ENCODE assay signal across 12 cellular contexts in genomic region chr1:29569971-29570634, GRCh38.
DNase-seq lines count a peak whose midpoint lies in the region; ATAC-seq, FAIRE-seq and TF ChIP-seq lines count a peak whose summit lies in the region.
"Had no signal": no experiment of that assay in that cellular context is flagged by ENCODE, and none has a peak within 500 bp of the region (broad histone marks: within the 10 kb centered on the region; RNA-seq: fewer than 3 reads in every experiment).

No MANE protein-coding gene starts in this region.

- no peak for TF ChIP-seq CTCF in A549 (IDR thresholded peaks at IDR 0.05)
- TF ChIP-seq CTCF in HCT116 (IDR thresholded peaks at IDR 0.05 in 2 of 3, conservative IDR thresholded peaks at IDR 0.05 in 1 of 3; ENCODE audit: borderline replicate concordance in 1 of 3, insufficient read depth in 1 of 3, low read depth in 2 of 3, low read length in 2 of 3) = no peak
- TF ChIP-seq CTCF in astrocyte of the cerebellum (IDR thresholded peaks at IDR 0.05; ENCODE audit: low read depth, low read length, missing control alignments) = no peak
- TF ChIP-seq CTCF in keratinocyte (optimal IDR thresholded peaks at IDR 0.05 in 1 of 3, IDR thresholded peaks at IDR 0.05 in 1 of 3, conservative IDR thresholded peaks at IDR 0.05 in 1 of 3; ENCODE audit: extremely low read depth in 1 of 3, insufficient read depth in 2 of 3, low read length in 3 of 3) = no peak

- TF ChIP-seq POLR2A in A549 (IDR thresholded peaks at IDR 0.05; ENCODE audit: low read length) (no peak), HCT116 (IDR thresholded peaks at IDR 0.05; ENCODE audit: borderline replicate concordance, extremely low read depth, insufficient read depth, insufficient read length) (no peak)

- FAIRE-seq in A549 (lab: Jason Lieb, UNC) = no peak
- peak; percentile 90 for FAIRE-seq in keratinocyte (lab: Jason Lieb, UNC)

- dilution Hi-C loops in keratinocyte (cut with MboI; ENCODE audit: extremely low pct_ligation_motif_present, low sequenced_read_pairs) = no loop called here

- POLR2A ChIA-PET in A549 (lab: Yijun Ruan, JAX) (no interaction called here), HCT116 (lab: Charles Lee) (no interaction called here)
- POLR2A ChIA-PET in activated CD4-positive, alpha-beta T cell treated with anti-CD3 and anti-CD28 coated beads, Interleukin-2, amount 10 ng/mL, durations not matched to agents 7 days and 5 days (lab: Charles Lee) = no interaction called here

- H3K36me3 ChIP-seq in HCT116 (ENCODE audit: control insufficient read depth in 1 of 2, insufficient read depth in 2 of 2, low read length in 2 of 2) (no peaks in the 10 kb centered on the region), keratinocyte (ENCODE audit: control insufficient read depth in 2 of 2, extremely low read depth in 1 of 2, insufficient read depth in 2 of 2, low read length in 2 of 2) (no peaks in the 10 kb centered on the region)
- H3K36me3 ChIP-seq: ascending aorta, BLaER1 had no signal

- no peaks in the 10 kb centered on the region for H4K20me1 ChIP-seq in HCT116 (ENCODE audit: insufficient read depth)
- H4K20me1 ChIP-seq in keratinocyte (ENCODE audit: control insufficient read depth, extremely low read depth, insufficient read depth, low read length) = no peaks in the 10 kb centered on the region
- H4K20me1 ChIP-seq: BLaER1 had no signal

- no peak overlapping the region for H3K4me2 ChIP-seq in A549
- H3K4me2 ChIP-seq in HCT116 (ENCODE audit: low read length) = peak overlapping the region; percentile 74
- H3K4me2 ChIP-seq in keratinocyte (ENCODE audit: control insufficient read depth, extremely low read depth, insufficient read depth, low read depth, low read length) = peak overlapping the region; percentile 28
- H3K4me2 ChIP-seq: BLaER1 had no signal

- H3K27ac Mint-ChIP-seq in activated CD8-positive, alpha-beta memory T cell treated with anti-CD3 and anti-CD28 coated beads, Interleukin-2, amount 10 ng/mL, durations not matched to agents 7 days and 5 days = no peak overlapping the region
- no peak overlapping the region for H3K27ac Mint-ChIP-seq in activated CD4-positive, alpha-beta T cell treated with anti-CD3 and anti-CD28 coated beads, Interleukin-2, amount 10 ng/mL, durations not matched to agents 7 days and 5 days
- H3K27ac Mint-ChIP-seq: T-helper 17 cell had no signal

- no peak for TF ChIP-seq RAD21 in A549 (conservative IDR thresholded peaks at IDR 0.05 in 1 of 2, IDR thresholded peaks at IDR 0.05 in 1 of 2)
- peak; percentile 46 for TF ChIP-seq RAD21 in HCT116 (IDR thresholded peaks at IDR 0.05; ENCODE audit: low read depth)

- H3K9ac ChIP-seq in HCT116 (ENCODE audit: low read length) (0 out of 2 replicates have a peak overlapping the region, but pooled peaks have one; percentile 20), keratinocyte (ENCODE audit: control insufficient read depth, extremely low read depth, insufficient read depth, low read length) (no peak overlapping the region)
- H3K9ac ChIP-seq: BLaER1 had no signal

- H3K27me3 Mint-ChIP-seq in activated CD8-positive, alpha-beta memory T cell treated with anti-CD3 and anti-CD28 coated beads, Interleukin-2, amount 10 ng/mL, durations not matched to agents 7 days and 5 days = no peaks in the 10 kb centered on the region
- H3K27me3 Mint-ChIP-seq in activated CD4-positive, alpha-beta T cell treated with anti-CD3 and anti-CD28 coated beads, Interleukin-2, amount 10 ng/mL, durations not matched to agents 7 days and 5 days = no peaks in the 10 kb centered on the region

- BruUV-seq in HCT116 (replicated peaks; lab: Mats Ljungman, UMichigan) = no TSS peak

- peaks cover 3% of the 10 kb centered on the region for H3K9me1 ChIP-seq in keratinocyte (ENCODE audit: control insufficient read depth, extremely low read depth, insufficient read depth, low read length)

- H2AFZ ChIP-seq in HCT116 (ENCODE audit: low read depth, low read length, poor library complexity, severe bottlenecking) (no peak overlapping the region), keratinocyte (ENCODE audit: control insufficient read depth, low read length) (no peak overlapping the region)

- peaks cover 4% of the 10 kb centered on the region for H3K9me3 Mint-ChIP-seq in activated CD8-positive, alpha-beta memory T cell treated with anti-CD3 and anti-CD28 coated beads, Interleukin-2, amount 10 ng/mL, durations not matched to agents 7 days and 5 days (ENCODE audit: low read depth)
- peaks cover 22% of the 10 kb centered on the region for H3K9me3 Mint-ChIP-seq in activated CD4-positive, alpha-beta T cell treated with anti-CD3 and anti-CD28 coated beads, Interleukin-2, amount 10 ng/mL, durations not matched to agents 7 days and 5 days

- H3K27ac ChIP-seq in A549 = no peak overlapping the region
- H3K27ac ChIP-seq in HCT116 (ENCODE audit: low read depth, low read length) = peak overlapping the region; percentile 31; the same call in 1 of the 2 replicates
- peak overlapping the region; percentile 51 for H3K27ac ChIP-seq in keratinocyte (ENCODE audit: control insufficient read depth, insufficient read depth, low read length)
- H3K27ac ChIP-seq: ascending aorta, BLaER1 had no signal

- no peak for TF ChIP-seq EP300 in A549 (IDR thresholded peaks at IDR 0.05)

- H3K27me3 ChIP-seq in HCT116 (ENCODE audit: insufficient read depth, low read length) (no peaks in the 10 kb centered on the region), keratinocyte (ENCODE audit: control insufficient read depth, extremely low read depth, insufficient read depth, low read length) (no peaks in the 10 kb centered on the region)
- H3K27me3 ChIP-seq: ascending aorta, BLaER1 had no signal

- CTCF ChIA-PET in A549 (lab: Yijun Ruan, JAX) (no interaction called here), HCT116 (lab: Charles Lee) (no interaction called here)
- CTCF ChIA-PET in activated CD8-positive, alpha-beta memory T cell treated with anti-CD3 and anti-CD28 coated beads, Interleukin-2, amount 10 ng/mL, durations not matched to agents 7 days and 5 days (lab: Charles Lee) = no interaction called here
- CTCF ChIA-PET in activated CD4-positive, alpha-beta T cell treated with anti-CD3 and anti-CD28 coated beads, Interleukin-2, amount 10 ng/mL, durations not matched to agents 7 days and 5 days (lab: Charles Lee) = no interaction called here

- ATAC-seq in A549 (peak; percentile 33 to 62; a peak in 4 of 6 replicates), HCT116 (peak; percentile 97)
- ATAC-seq in activated CD8-positive, alpha-beta memory T cell treated with anti-CD3 and anti-CD28 coated beads, Interleukin-2, amount 10 ng/mL, durations not matched to agents 7 days and 5 days = no peak
- ATAC-seq: T-helper 17 cell had no signal

- no peaks in the 10 kb centered on the region for H3K36me3 Mint-ChIP-seq in activated CD8-positive, alpha-beta memory T cell treated with anti-CD3 and anti-CD28 coated beads, Interleukin-2, amount 10 ng/mL, durations not matched to agents 7 days and 5 days
- no peaks in the 10 kb centered on the region for H3K36me3 Mint-ChIP-seq in activated CD4-positive, alpha-beta T cell treated with anti-CD3 and anti-CD28 coated beads, Interleukin-2, amount 10 ng/mL, durations not matched to agents 7 days and 5 days (ENCODE audit: low read depth)

- H3K4me1 ChIP-seq in A549 (0 out of 3 replicates have a peak, but pooled peaks cover 3% of the 10 kb centered on the region), HCT116 (ENCODE audit: control insufficient read depth in 1 of 2, insufficient read depth in 2 of 2, low read length in 2 of 2) (peaks cover 19 to 31% of the 10 kb centered on the region in 2 experiments; a peak in 3 of 4 replicates), keratinocyte (ENCODE audit: control insufficient read depth, extremely low read depth, insufficient read depth, low read length) (peaks cover 28% of the 10 kb centered on the region)
- H3K4me1 ChIP-seq: ascending aorta, BLaER1 had no signal

- no peak overlapping the region for H3K4me3 Mint-ChIP-seq in activated CD8-positive, alpha-beta memory T cell treated with anti-CD3 and anti-CD28 coated beads, Interleukin-2, amount 10 ng/mL, durations not matched to agents 7 days and 5 days
- H3K4me3 Mint-ChIP-seq in activated CD4-positive, alpha-beta T cell treated with anti-CD3 and anti-CD28 coated beads, Interleukin-2, amount 10 ng/mL, durations not matched to agents 7 days and 5 days = no peak overlapping the region
- H3K4me3 Mint-ChIP-seq: T-helper 17 cell had no signal

- RAD21 ChIA-PET in HCT116 (lab: Charles Lee; ENCODE audit: low non-redundant PET in 1 of 2, low total read pairs in 2 of 2, uncharacterized antibody in 2 of 2, unreplicated experiment in 2 of 2) = no interaction called here

- in situ Hi-C loops in astrocyte of the cerebellum (cut with HindIII; ENCODE audit: low sequenced_read_pairs) = no loop called here

- H3K4me3 ChIP-seq in A549 (no peak overlapping the region), HCT116 (replicated peaks in 1 of 2; ENCODE audit: low read depth in 1 of 2, low read length in 2 of 2) (peak overlapping the region in 1 of 2 experiments; percentile 36; a peak in 3 of 4 replicates), astrocyte of the cerebellum (ENCODE audit: low read depth, low read length) (no peak overlapping the region), keratinocyte (ENCODE audit: control insufficient read depth in 2 of 3, extremely low read depth in 1 of 3, insufficient read depth in 2 of 3, low read depth in 1 of 3, low read length in 3 of 3) (no peak overlapping the region)
- H3K4me3 ChIP-seq: ascending aorta, BLaER1 had no signal

- no peaks in the 10 kb centered on the region for H3K4me1 Mint-ChIP-seq in activated CD8-positive, alpha-beta memory T cell treated with anti-CD3 and anti-CD28 coated beads, Interleukin-2, amount 10 ng/mL, durations not matched to agents 7 days and 5 days
- no peaks in the 10 kb centered on the region for H3K4me1 Mint-ChIP-seq in activated CD4-positive, alpha-beta T cell treated with anti-CD3 and anti-CD28 coated beads, Interleukin-2, amount 10 ng/mL, durations not matched to agents 7 days and 5 days
- H3K4me1 Mint-ChIP-seq: T-helper 17 cell had no signal

- intact Hi-C loops in HCT116 (cut with micrococcal nuclease) = no loop called here

- no peaks in the 10 kb centered on the region for H3K9me2 ChIP-seq in HCT116 (ENCODE audit: insufficient read depth)

- H3K79me2 ChIP-seq in HCT116 (ENCODE audit: insufficient read depth, low read length) (no peaks in the 10 kb centered on the region), keratinocyte (ENCODE audit: control insufficient read depth, insufficient read depth, low read length) (no peaks in the 10 kb centered on the region)

- peak; percentile 13 to 44 for DNase-seq in A549 (ENCODE audit: low read depth in 1 of 2, low spot score in 1 of 2)
- peak; percentile 98 for DNase-seq in HCT116 (ENCODE audit: low read depth, low spot score)
- DNase-seq in astrocyte of the cerebellum (ENCODE audit: low read depth) = peak; percentile 72
- peak; percentile 89 for DNase-seq in keratinocyte (ENCODE audit: low read depth, low spot score)
- DNase-seq in NCI-H2227 treated with DMSO at 0.1 percent for 48 hours (lab: John Stamatoyannopoulos, UW) = no peak
- no peak for DNase-seq in activated CD8-positive, alpha-beta memory T cell treated with anti-CD3 and anti-CD28 coated beads, Interleukin-2, amount 10 ng/mL, durations not matched to agents 7 days and 5 days
- DNase-seq in activated CD4-positive, alpha-beta T cell treated with anti-CD3 and anti-CD28 coated beads, Interleukin-2, amount 10 ng/mL, durations not matched to agents 7 days and 5 days = no peak
- DNase-seq in retina = no peak
- DNase-seq: NCI-H524, T-helper 17 cell had no signal

- 17% methylated on average over 5 of the region's 5 CpGs for WGBS in A549 (ENCODE audit: missing lambda C conversion rate)

- H3K9me3 ChIP-seq in A549 = no peaks in the 10 kb centered on the region
- peaks cover 14% of the 10 kb centered on the region in 2 experiments; a peak in 2 of 4 replicates for H3K9me3 ChIP-seq in HCT116 (ENCODE audit: control insufficient read depth in 1 of 2, insufficient read depth in 1 of 2, low read depth in 1 of 2, low read length in 2 of 2)
- peaks cover 2% of the 10 kb centered on the region for H3K9me3 ChIP-seq in keratinocyte (ENCODE audit: control insufficient read depth, low read depth, low read length)

Comparison
In these comparisons a context has a peak if more than half of its experiments do, and no peak if none do; other contexts are left out.
1. DNase-seq: peak in A549 (2 of 2), HCT116 (single experiment), astrocyte of the cerebellum (single experiment) and keratinocyte (single experiment); none in NCI-H2227 treated with DMSO at 0.1 percent for 48 hours (single experiment), activated CD8-positive, alpha-beta memory T cell treated with anti-CD3 and anti-CD28 coated beads, Interleukin-2, amount 10 ng/mL, durations not matched to agents 7 days and 5 days (single experiment), activated CD4-positive, alpha-beta T cell treated with anti-CD3 and anti-CD28 coated beads, Interleukin-2, amount 10 ng/mL, durations not matched to agents 7 days and 5 days (single experiment) and retina (single experiment).
2. H3K27ac ChIP-seq: peak in HCT116 (single experiment) and keratinocyte (single experiment); none in A549 (0 of 2).
3. Of the 6 proteins assayed by ChIP-seq in both A549 and HCT116: peak only in A549: none; only in HCT116: CEBPB, MAX and RAD21; in both: none; in neither: 3.